27 cellular contexts compared by ENCODE assay signal in the genomic region with DNA sequence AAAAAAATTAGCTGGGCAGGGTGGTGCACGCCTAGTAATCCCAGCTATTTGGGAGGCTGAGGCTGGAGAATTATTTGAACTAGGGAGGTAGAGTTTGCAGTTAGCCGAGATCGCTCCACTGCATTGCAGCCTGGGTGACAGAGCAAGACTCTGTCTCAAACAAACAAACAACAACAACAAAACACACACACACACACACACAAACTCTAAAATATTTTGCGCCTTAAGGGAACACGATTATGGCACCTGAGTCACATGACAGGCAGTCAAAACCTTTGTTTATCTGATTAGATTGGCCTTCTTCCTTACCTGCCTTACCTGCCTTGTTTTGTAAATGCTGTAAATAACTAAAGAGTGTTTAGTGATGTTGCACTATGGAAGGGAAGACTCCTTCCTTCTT. TPM values are rescaled to one million over a fixed set of nuclear protein-coding genes. Genes with fewer than 3 reads are reported as not detected.
DNase-seq lines count a peak whose midpoint lies in the region.
"Had no signal": no experiment of that assay in that cellular context is flagged by ENCODE, and none has a peak within 500 bp of the region (broad histone marks: within the 10 kb centered on the region; RNA-seq: fewer than 3 reads in every experiment).

No MANE protein-coding gene starts in this region.

- H2BK5ac ChIP-seq in trophoblast cell (ENCODE audit: low read depth, low read length, poor library complexity): no peak overlapping the region

- H3K18ac ChIP-seq in trophoblast cell (ENCODE audit: low read length): no peak overlapping the region

- no peak overlapping the region for H2AK5ac ChIP-seq in trophoblast cell (ENCODE audit: low read length)

- no peak overlapping the region for H3K4me2 ChIP-seq in trophoblast cell (ENCODE audit: low read length)
- H3K4me2 ChIP-seq: A549; BLaER1; BLaER1 treated with 17β-estradiol and CSF1 and Interleukin-3, amounts not matched to agents 10 nM and 100 nM had no signal

- H3K9me3 ChIP-seq in trophoblast cell (ENCODE audit: insufficient read depth, low read depth, low read length): no peaks in the 10 kb centered on the region
- H3K9me3 ChIP-seq: A549; BE2C; BLaER1; BLaER1 treated with 17β-estradiol and CSF1 and Interleukin-3, amounts not matched to agents 10 nM and 100 nM; Caco-2 had no signal

- DNase-seq in trophoblast cell (peak; percentile 88 to 96), NCI-H1092 (lab: John Stamatoyannopoulos, UW) (no peak)
- DNase-seq: 8988T; ACHN; AML-193; BE2C; C1 segment of cervical spinal cord; Caco-2; Calu3; CD4-positive, alpha-beta memory T cell; CD4-positive, alpha-beta T cell; CD4-positive, CD25-positive, alpha-beta regulatory T cell; CD8-positive, alpha-beta memory T cell; CD8-positive, alpha-beta T cell; COR-L47; DMS 273 treated with DMSO at 0.1 percent for 48 hours; DMS153; DMS53; DMS79; DMS79 treated with DMSO at 0.1 percent for 48 hours; DND-41; EL had no signal

- no peak overlapping the region for H3K14ac ChIP-seq in trophoblast cell (ENCODE audit: low read length)

- no peaks in the 10 kb centered on the region for H3K4me1 ChIP-seq in trophoblast cell (ENCODE audit: control insufficient read depth in 1 of 2, insufficient read depth in 2 of 2, low read length in 2 of 2)
- H3K4me1 ChIP-seq: A549; BE2C; BLaER1; BLaER1 treated with 17β-estradiol and CSF1 and Interleukin-3, amounts not matched to agents 10 nM and 100 nM; Caco-2 had no signal

- no peak overlapping the region for H3K4ac ChIP-seq in trophoblast cell (ENCODE audit: low read depth, low read length)

- no peaks in the 10 kb centered on the region for H3K79me2 ChIP-seq in trophoblast cell (ENCODE audit: control insufficient read depth, insufficient read depth, low read length, poor library complexity)

- no peaks in the 10 kb centered on the region for H3K36me3 ChIP-seq in trophoblast cell (ENCODE audit: control insufficient read depth in 1 of 2, insufficient read depth in 2 of 2, low read length in 2 of 2)
- H3K36me3 ChIP-seq: BE2C; BLaER1; BLaER1 treated with 17β-estradiol and CSF1 and Interleukin-3, amounts not matched to agents 10 nM and 100 nM had no signal

- no peak overlapping the region for H2BK12ac ChIP-seq in trophoblast cell (ENCODE audit: low read length)

- no peaks in the 10 kb centered on the region for H3K79me1 ChIP-seq in trophoblast cell (ENCODE audit: low read length)

- WGBS in trophoblast cell (ENCODE audit: extremely low coverage, insufficient coverage, insufficient read length): no CpG with 5 or more reads among the region's 5 CpGs

- no peak overlapping the region for H3K4me3 ChIP-seq in trophoblast cell (ENCODE audit: low read depth, low read length)
- H3K4me3 ChIP-seq: A549; BLaER1; BLaER1 treated with 17β-estradiol and CSF1 and Interleukin-3, amounts not matched to agents 10 nM and 100 nM had no signal

- no peak overlapping the region for H2AFZ ChIP-seq in trophoblast cell (ENCODE audit: insufficient read depth, low read length, poor library complexity)

- H3K9ac ChIP-seq in trophoblast cell (ENCODE audit: low read length): no peak overlapping the region
- H3K9ac ChIP-seq: BLaER1; BLaER1 treated with 17β-estradiol and CSF1 and Interleukin-3, amounts not matched to agents 10 nM and 100 nM had no signal

- H4K8ac ChIP-seq in trophoblast cell (ENCODE audit: low read depth, low read length): no peak overlapping the region

- H3K23ac ChIP-seq in trophoblast cell (ENCODE audit: low read length): no peak overlapping the region

- no peak overlapping the region for H4K91ac ChIP-seq in trophoblast cell (ENCODE audit: low read depth, low read length)

- no peak overlapping the region for H3K27ac ChIP-seq in trophoblast cell (ENCODE audit: low read depth, low read length)
- H3K27ac ChIP-seq: 22Rv1; A549; BLaER1; BLaER1 treated with 17β-estradiol and CSF1 and Interleukin-3, amounts not matched to agents 10 nM and 100 nM; C4-2B had no signal

- no peaks in the 10 kb centered on the region for H3K27me3 ChIP-seq in trophoblast cell (ENCODE audit: insufficient read depth, low read length)
- H3K27me3 ChIP-seq: BLaER1; BLaER1 treated with 17β-estradiol and CSF1 and Interleukin-3, amounts not matched to agents 10 nM and 100 nM had no signal

- H2BK120ac ChIP-seq in trophoblast cell (ENCODE audit: insufficient read depth, low read length, poor library complexity): no peak overlapping the region

- H4K12ac ChIP-seq in trophoblast cell (ENCODE audit: low read depth, low read length): no peak overlapping the region

RNA-seq across cellular contexts. Expression of gene WNT2B, which starts 20.6 kb away (rescaled TPM):
- 0.69 and 0.71 TPM in 2 replicates for polyA plus RNA-seq in trophoblast cell (2013)
